ENCODE assay signal across 8 cellular contexts in genomic region chr2:85436836-85437487, GRCh38. TPM values are rescaled to one million over a fixed set of nuclear protein-coding genes. Genes with fewer than 3 reads are reported as not detected.
DNase-seq lines count a peak whose midpoint lies in the region; ATAC-seq, FAIRE-seq and TF ChIP-seq lines count a peak whose summit lies in the region.

No MANE protein-coding gene starts in this region.

- H3K27me3 ChIP-seq in ascending aorta (no peaks in the 10 kb centered on the region), muscle layer of colon (ENCODE audit: control insufficient read depth in 1 of 2, insufficient read depth in 2 of 2, low read length in 2 of 2) (no peaks in the 10 kb centered on the region)

- peak overlapping the region; percentile 62 for H3K9ac ChIP-seq in muscle layer of colon (ENCODE audit: low read length)

- no peak for TF ChIP-seq EP300 in A549 (IDR thresholded peaks at IDR 0.05)

- TF ChIP-seq CTCF in A549 (IDR thresholded peaks at IDR 0.05): no peak
- TF ChIP-seq CTCF in HEK293 (tag by site-specific recombination; IDR thresholded peaks at IDR 0.05): no peak
- TF ChIP-seq CTCF in ascending aorta (IDR thresholded peaks at IDR 0.05): no peak

- no peaks in the 10 kb centered on the region for H3K36me3 ChIP-seq in HEK293 (ENCODE audit: control insufficient read depth in 2 of 2, insufficient read depth in 1 of 2, low read length in 2 of 2)
- no peaks in the 10 kb centered on the region for H3K36me3 ChIP-seq in ascending aorta
- H3K36me3 ChIP-seq in muscle layer of colon (ENCODE audit: insufficient read depth, low read length): no peaks in the 10 kb centered on the region

- POLR2A ChIA-PET in A549 (lab: Yijun Ruan, JAX) (interaction anchor here (0.5 to 8.1 kb wide), 19 partner anchors 9 to 533 kb away, joined by 3 to 153 read pairs (median 6); partner anchors contain the start of genes MAT2A and SH2D6), HEK293 (lab: Yijun Ruan, JAX) (interaction anchor here (0.9 to 3.0 kb wide), 7 partner anchors 8 to 109 kb away, joined by 3 to 25 read pairs (median 6); partner anchors contain the start of genes MAT2A and SH2D6)

- intact Hi-C loops in ascending aorta (cut with DNase I): loop anchor here (1.0 kb wide), 1 partner anchor 101 kb away; no protein-coding TSS in a partner anchor

- H3K4me1 ChIP-seq in A549 (peaks cover 64% of the 10 kb centered on the region), HEK293 (ENCODE audit: control insufficient read depth, insufficient read depth, low read length) (peaks cover 6% of the 10 kb centered on the region), ascending aorta (peaks cover 0 to 23% of the 10 kb centered on the region in 2 donors), muscle layer of colon (ENCODE audit: insufficient read depth, low read length) (peaks cover 35% of the 10 kb centered on the region)

- no peak for TF ChIP-seq POLR2A in A549 (IDR thresholded peaks at IDR 0.05; ENCODE audit: low read length)

- no peak for DNase-seq in A549 (ENCODE audit: low read depth in 1 of 2, low spot score in 1 of 2)
- DNase-seq in ascending aorta (ENCODE audit: low spot score in 2 of 2): no peak
- no peak for DNase-seq in HTR-8/SVneo (ENCODE audit: insufficient read length, low spot score)
- no peak for DNase-seq in SKM-1 (lab: John Stamatoyannopoulos, UW; ENCODE audit: unreplicated experiment)
- no peak for DNase-seq in NOMO-1 treated with DMSO at 0.1 percent for 48 hours (lab: John Stamatoyannopoulos, UW; ENCODE audit: unreplicated experiment)

- no peak for TF ChIP-seq RAD21 in A549 (conservative IDR thresholded peaks at IDR 0.05 in 1 of 2, IDR thresholded peaks at IDR 0.05 in 1 of 2)

- H3K9me3 ChIP-seq in A549 (no peaks in the 10 kb centered on the region), HEK293 (ENCODE audit: control insufficient read depth, insufficient read depth, low read depth, low read length) (no peaks in the 10 kb centered on the region), ascending aorta (no peaks in the 10 kb centered on the region), muscle layer of colon (ENCODE audit: low read length) (no peaks in the 10 kb centered on the region)

- CTCF ChIA-PET in A549 (lab: Yijun Ruan, JAX): interaction anchor here (0.8 to 41.9 kb wide), 8 partner anchors 15 to 137 kb away, joined by 3 to 1185 read pairs (median 3); partner anchors contain the start of genes GGCX, MAT2A and SH2D6
- CTCF ChIA-PET in HEK293 (lab: Yijun Ruan, JAX): interaction anchor here (1.1 kb wide), 1 partner anchor 54 kb away, joined by 3 read pairs; no protein-coding TSS in a partner anchor

- H3K4me3 ChIP-seq in A549: no peak overlapping the region; the same call in 2 of the 3 replicates
- H3K4me3 ChIP-seq in HEK293 (ENCODE audit: low read depth, low read length): no peak overlapping the region
- H3K4me3 ChIP-seq in ascending aorta: peak overlapping the region; percentile 53 to 63
- peak overlapping the region; percentile 22 to 28 for H3K4me3 ChIP-seq in muscle layer of colon (ENCODE audit: low read depth in 1 of 2, low read length in 2 of 2)

- H3K27ac ChIP-seq in A549 (peak overlapping the region; percentile 91 to 95), HEK293 (ENCODE audit: extremely low read depth, low read depth, low read length) (peak overlapping the region; percentile 84), ascending aorta (peak overlapping the region; percentile 89 to 90), muscle layer of colon (ENCODE audit: low read depth, low read length) (peak overlapping the region; percentile 86)

- ATAC-seq in A549: peak; percentile 4; a peak in 5 of 6 replicates
- no peak for ATAC-seq in HG02870 (IDR thresholded peaks at IDR 0.05; ENCODE audit: unreplicated experiment)

- 63% methylated on average over 10 of the region's 10 CpGs for WGBS in A549 (ENCODE audit: missing lambda C conversion rate)

- FAIRE-seq in A549 (lab: Jason Lieb, UNC) (no peak), HTR-8/SVneo (lab: Jason Lieb, UNC) (no peak)

- peak overlapping the region; percentile 86 for H3K4me2 ChIP-seq in A549

TF ChIP-seq in A549, 52 proteins besides CTCF, POLR2A, EP300 and RAD21:
- no peak for TF ChIP-seq ATOH8 (CRISPR knock-in tag; IDR thresholded peaks at IDR 0.05; ENCODE audit: low read depth)
- no peak for TF ChIP-seq BCL3 (IDR thresholded peaks at IDR 0.05)

TF ChIP-seq in HEK293, 187 proteins besides CTCF, POLR2A, EP300 and RAD21 (continues in another document):
- TF ChIP-seq GLIS1 (tag by site-specific recombination; IDR thresholded peaks at IDR 0.05) (no peak), ZNF473 (tag by site-specific recombination; IDR thresholded peaks at IDR 0.05) (no peak), AEBP2 (tag by site-specific recombination; IDR thresholded peaks at IDR 0.05; ENCODE audit: borderline replicate concordance) (no peak), ZNF704 (tag by site-specific recombination; IDR thresholded peaks at IDR 0.05) (no peak), ZNF561 (tag by site-specific recombination; IDR thresholded peaks at IDR 0.05; ENCODE audit: borderline replicate concordance) (no peak), ZNF610 (tag by site-specific recombination; IDR thresholded peaks at IDR 0.05; ENCODE audit: borderline replicate concordance) (no peak), ATF2 (tag by site-specific recombination; IDR thresholded peaks at IDR 0.05; ENCODE audit: low read depth) (no peak), KLF1 (tag by site-specific recombination; IDR thresholded peaks at IDR 0.05) (no peak), ZNF19 (tag by site-specific recombination; IDR thresholded peaks at IDR 0.05; ENCODE audit: low read depth) (no peak), ZBTB20 (tag by site-specific recombination; IDR thresholded peaks at IDR 0.05) (peak; percentile 49; the same call in 1 of the 2 replicates), ZBTB26 (tag by site-specific recombination; optimal IDR thresholded peaks at IDR 0.05) (no peak), ZNF24 (tag by site-specific recombination; IDR thresholded peaks at IDR 0.05) (no peak), ZFHX2 (tag by site-specific recombination; conservative IDR thresholded peaks at IDR 0.05) (peak; percentile 64), MYNN (tag by site-specific recombination; IDR thresholded peaks at IDR 0.05; ENCODE audit: borderline replicate concordance) (0 out of 2 replicates have a peak, but pooled peaks have one; percentile 9), SCRT2 (tag by site-specific recombination; IDR thresholded peaks at IDR 0.05) (0 out of 2 replicates have a peak, but pooled peaks have one; percentile 21), ZNF701 (tag by site-specific recombination; IDR thresholded peaks at IDR 0.05) (no peak)

RNA-seq across cellular contexts. Expression of gene SH2D6, which starts 18.4 kb away (rescaled TPM):
- 1.3 and 1.8 TPM in 2 replicates for polyA plus RNA-seq in A549 (2011; rRNA removed)
- 0.48 and 0.69 TPM in 2 replicates for polyA plus RNA-seq in A549 (2012; cell fraction: cytosol; rRNA removed)
- polyA plus RNA-seq in A549 (2012; cell fraction: nucleus; rRNA removed): 2.1 and 3.2 TPM in 2 replicates
- polyA plus RNA-seq in A549 (2017; fragmentation: RNase III; extraction: RNeasy Plus Mini Kit Qiagen cat#74134 plus additional on column Dnase treatment): 1.4 to 1.5 TPM (median 1.4 TPM) in 3 replicates
- 0.83 and 1.9 TPM in 2 replicates for polyA minus RNA-seq in A549 (2011; rRNA and poly(A)+ RNA removed)
- total RNA-seq in ascending aorta: not detected

RNA-seq across cellular contexts. Expression of gene CAPG, which starts 26.8 kb away (rescaled TPM):
- polyA plus RNA-seq in A549 (2011; rRNA removed): 81.0 and 94.6 TPM in 2 replicates
- 127 and 130 TPM in 2 replicates for polyA plus RNA-seq in A549 (2012; cell fraction: cytosol; rRNA removed)
- 94.4 and 121 TPM in 2 replicates for polyA plus RNA-seq in A549 (2012; cell fraction: nucleus; rRNA removed)
- 53.0 to 61.3 TPM (median 57.5 TPM) in 3 replicates for polyA plus RNA-seq in A549 (2017; fragmentation: RNase III; extraction: RNeasy Plus Mini Kit Qiagen cat#74134 plus additional on column Dnase treatment)
- 57.0 and 66.1 TPM in 2 replicates for polyA minus RNA-seq in A549 (2011; rRNA and poly(A)+ RNA removed)
- total RNA-seq in ascending aorta: 179 TPM

Comparison
In these comparisons a context has a peak if more than half of its experiments do, and no peak if none do; other contexts are left out.
1. H3K4me3 ChIP-seq: peak in ascending aorta (2 of 2) and muscle layer of colon (2 of 2); none in A549 (single experiment) and HEK293 (single experiment).
2. Peak in every context shown above with its lines, with median percentiles within 50 percentile points of each other: H3K27ac ChIP-seq.